ENCODE assay signal across 9 cellular contexts in genomic region chr4:7941111-7942018, GRCh38. TPM values are rescaled to one million over a fixed set of nuclear protein-coding genes. Genes with fewer than 3 reads are reported as not detected.
DNase-seq lines count a peak whose midpoint lies in the region; ATAC-seq and TF ChIP-seq lines count a peak whose summit lies in the region.
"Had no signal": no experiment of that assay in that cellular context is flagged by ENCODE, and none has a peak within 500 bp of the region (broad histone marks: within the 10 kb centered on the region; RNA-seq: fewer than 3 reads in every experiment).

No MANE protein-coding gene starts in this region.

- POLR2A ChIA-PET in Caco-2 (lab: Charles Lee) (no interaction called here), MCF 10A (lab: Yijun Ruan, JAX) (interaction anchor here (1.3 to 6.6 kb wide), 4 partner anchors 12 to 37 kb away, joined by 3 to 62 read pairs (median 20); no protein-coding TSS in a partner anchor), HEK293T (lab: Yijun Ruan, JAX) (no interaction called here)

- TF ChIP-seq CTCF in Caco-2 (IDR thresholded peaks at IDR 0.05; ENCODE audit: insufficient read depth in 1 of 2, low read depth in 1 of 2, low read length in 1 of 2, severe bottlenecking in 1 of 2, unreplicated experiment in 1 of 2) (no peak), MCF 10A (IDR thresholded peaks at IDR 0.05; ENCODE audit: unreplicated experiment) (no peak), natural killer cell (IDR thresholded peaks at IDR 0.05) (no peak), MM.1S (IDR thresholded peaks at IDR 0.05; ENCODE audit: low read length) (no peak)

- H3K27ac Mint-ChIP-seq in Caco-2 (ENCODE audit: unreplicated experiment) = peak overlapping the region; percentile 93
- no peak overlapping the region for H3K27ac Mint-ChIP-seq in MCF 10A (ENCODE audit: low read depth, unreplicated experiment)
- H3K27ac Mint-ChIP-seq in natural killer cell = peak overlapping the region; percentile 32 to 35

- in situ Hi-C loops in G401 (cut with HindIII; ENCODE audit: low sequenced_read_pairs) = no loop called here

- no peaks in the 10 kb centered on the region for H3K79me2 ChIP-seq in MM.1S (ENCODE audit: low read length)

- no peaks in the 10 kb centered on the region for H4K20me1 ChIP-seq in MM.1S (ENCODE audit: insufficient read depth, low read length)

- ATAC-seq in natural killer cell = no peak

- H3K36me3 Mint-ChIP-seq in Caco-2 (ENCODE audit: insufficient read depth, unreplicated experiment) (peaks cover 10% of the 10 kb centered on the region), MCF 10A (ENCODE audit: insufficient read depth, unreplicated experiment) (no peaks in the 10 kb centered on the region), natural killer cell (no peaks in the 10 kb centered on the region)

- H3K4me1 ChIP-seq in Caco-2 (peaks cover 40% of the 10 kb centered on the region), MM.1S (ENCODE audit: low read length) (no peaks in the 10 kb centered on the region)

- no peaks in the 10 kb centered on the region for H3K9me2 ChIP-seq in MM.1S (replicated peaks; ENCODE audit: insufficient read depth, low read length)

- H3K36me3 ChIP-seq in Caco-2 (ENCODE audit: control insufficient read depth, insufficient read depth, low read length) = no peaks in the 10 kb centered on the region
- H3K36me3 ChIP-seq in MM.1S (replicated peaks; ENCODE audit: insufficient read depth, low read length) = no peaks in the 10 kb centered on the region

- H3K9ac ChIP-seq in MM.1S (ENCODE audit: low read length) = no peak overlapping the region

- intact Hi-C loops in Caco-2 (cut with micrococcal nuclease; ENCODE audit: unreplicated experiment) (loop anchor here (1.0 kb wide), 1 partner anchor 31 kb away; no protein-coding TSS in a partner anchor), MCF 10A (cut with micrococcal nuclease) (no loop called here), natural killer cell (cut with micrococcal nuclease) (no loop called here)

- no peak overlapping the region for H3K4me3 ChIP-seq in Caco-2 (ENCODE audit: low read depth, low read length)
- H3K4me3 ChIP-seq in MM.1S (ENCODE audit: low read length) = no peak overlapping the region

- no peaks in the 10 kb centered on the region for H3K27me3 ChIP-seq in Caco-2 (replicated peaks; ENCODE audit: control insufficient read depth, insufficient read depth, low read length)
- H3K27me3 ChIP-seq in MM.1S (replicated peaks; ENCODE audit: insufficient read depth, low read length) = peaks cover 61% of the 10 kb centered on the region

- BruUV-seq in Caco-2 (replicated peaks; lab: Mats Ljungman, UMichigan) (no TSS peak), MCF 10A (replicated peaks; lab: Mats Ljungman, UMichigan) (no TSS peak)

- no peaks in the 10 kb centered on the region for H3F3A ChIP-seq in MM.1S (ENCODE audit: insufficient read depth, low read length)

- CTCF ChIA-PET in Caco-2 (lab: Charles Lee) = interaction anchor here (1.4 kb wide), 1 partner anchor 137 kb away, joined by 5 read pairs; no protein-coding TSS in a partner anchor
- CTCF ChIA-PET in MCF 10A (lab: Yijun Ruan, JAX) = interaction anchor here (1.0 to 1.2 kb wide), 2 partner anchors 65 to 125 kb away, joined by 3 read pairs; no protein-coding TSS in a partner anchor
- CTCF ChIA-PET in HEK293T (lab: Yijun Ruan, JAX) = no interaction called here

- no peak overlapping the region for H3K4me2 ChIP-seq in MM.1S (ENCODE audit: low read depth, low read length)

- no peak overlapping the region for H2AFZ ChIP-seq in MM.1S (ENCODE audit: low read length)

- H3K4me1 Mint-ChIP-seq in Caco-2 (ENCODE audit: low read depth, unreplicated experiment) (peaks cover 42% of the 10 kb centered on the region), MCF 10A (ENCODE audit: insufficient read depth, unreplicated experiment) (peaks cover 26% of the 10 kb centered on the region), natural killer cell (peaks cover 9 to 11% of the 10 kb centered on the region in 2 donors)

- H3K27me3 Mint-ChIP-seq in Caco-2 (ENCODE audit: insufficient read depth, unreplicated experiment) (no peaks in the 10 kb centered on the region), MCF 10A (ENCODE audit: insufficient read depth, unreplicated experiment) (no peaks in the 10 kb centered on the region), natural killer cell (ENCODE audit: low read depth in 2 of 2) (peaks cover 7 to 9% of the 10 kb centered on the region in 2 donors)

- H3K4me3 Mint-ChIP-seq in Caco-2 (ENCODE audit: unreplicated experiment) (peak overlapping the region; percentile 70), MCF 10A (ENCODE audit: unreplicated experiment) (no peak overlapping the region), natural killer cell (peak overlapping the region; percentile 47)

- DNase-seq in Caco-2 (peak; percentile 83 to 86), HT-29 (ENCODE audit: low spot score) (peak; percentile 29), MCF 10A (ENCODE audit: unreplicated experiment) (peak; percentile 43), natural killer cell (no peak), HEK293T (ENCODE audit: extremely low spot score) (no peak), HuH-7.5 (ENCODE audit: low spot score) (no peak), MM.1S (no peak), G401 (ENCODE audit: low spot score) (no peak)
- DNase-seq: activated CD8-positive, alpha-beta memory T cell treated with anti-CD3 and anti-CD28 coated beads, Interleukin-2, amount 50 U/mL, for 48 hours had no signal

- no peak overlapping the region for H3K27ac ChIP-seq in MM.1S (ENCODE audit: low read length)

- no peaks in the 10 kb centered on the region for H3K9me3 ChIP-seq in Caco-2
- H3K9me3 ChIP-seq in MM.1S (replicated peaks; ENCODE audit: insufficient read depth, low read length) = no peaks in the 10 kb centered on the region

- H3K9me3 Mint-ChIP-seq in Caco-2 (ENCODE audit: unreplicated experiment) = no peaks in the 10 kb centered on the region
- H3K9me3 Mint-ChIP-seq in MCF 10A (ENCODE audit: unreplicated experiment) = no peaks in the 10 kb centered on the region
- H3K9me3 Mint-ChIP-seq in natural killer cell = no peaks in the 10 kb centered on the region

TF ChIP-seq in HEK293T, 16 proteins besides CTCF, POLR2A, EP300 and RAD21:
- TF ChIP-seq LEF1 (IDR thresholded peaks at IDR 0.05; ENCODE audit: borderline replicate concordance) (no peak), ZNF384 (IDR thresholded peaks at IDR 0.05) (no peak), L3MBTL2 (conservative IDR thresholded peaks at IDR 0.05) (no peak), FOXM1 (IDR thresholded peaks at IDR 0.05; ENCODE audit: borderline replicate concordance) (no peak), CTBP1 (IDR thresholded peaks at IDR 0.05; ENCODE audit: borderline replicate concordance) (no peak), FOXK2 (IDR thresholded peaks at IDR 0.05) (no peak), PKNOX1 (IDR thresholded peaks at IDR 0.05) (no peak), BHLHE40 (IDR thresholded peaks at IDR 0.05; ENCODE audit: borderline replicate concordance) (no peak), HDGF (IDR thresholded peaks at IDR 0.05; ENCODE audit: borderline replicate concordance) (no peak), ELF4 (IDR thresholded peaks at IDR 0.05) (no peak), FOXA1 (IDR thresholded peaks at IDR 0.05) (no peak), SP1 (IDR thresholded peaks at IDR 0.05) (no peak), SUZ12 (IDR thresholded peaks at IDR 0.05) (no peak), ARNT (IDR thresholded peaks at IDR 0.05) (no peak), TARDBP (IDR thresholded peaks at IDR 0.05) (no peak)

RNA-seq across cellular contexts. Expression of gene AFAP1, which starts 1.7 kb away (rescaled TPM):
- total RNA-seq in Caco-2 (2022) = 27.3 and 27.6 TPM in 2 replicates
- total RNA-seq in HT-29 (2014; rRNA removed; shearing (Covaris generic)) = 2.9 and 3.7 TPM in 2 replicates
- total RNA-seq in MCF 10A (2022) = 22.5 and 29.4 TPM in 2 replicates
- 10 to 100 TPM in 1 of 3 donors, 1 to 10 TPM in 2; 4.9 to 12.5 (median 9.5) TPM for total RNA-seq in natural killer cell
- 3.9 and 6.0 TPM in 2 replicates for total RNA-seq in G401 (2014; rRNA removed; shearing (Covaris generic))

Comparison
In these comparisons a context has a peak if more than half of its experiments do, and no peak if none do; other contexts are left out.
1. DNase-seq: peak in Caco-2 (2 of 2), HT-29 (single experiment) and MCF 10A (single experiment); none in natural killer cell (single experiment), HEK293T (single experiment), HuH-7.5 (single experiment), MM.1S (single experiment) and G401 (single experiment).